ENCODE assay signal across 9 cellular contexts in the genomic region with DNA sequence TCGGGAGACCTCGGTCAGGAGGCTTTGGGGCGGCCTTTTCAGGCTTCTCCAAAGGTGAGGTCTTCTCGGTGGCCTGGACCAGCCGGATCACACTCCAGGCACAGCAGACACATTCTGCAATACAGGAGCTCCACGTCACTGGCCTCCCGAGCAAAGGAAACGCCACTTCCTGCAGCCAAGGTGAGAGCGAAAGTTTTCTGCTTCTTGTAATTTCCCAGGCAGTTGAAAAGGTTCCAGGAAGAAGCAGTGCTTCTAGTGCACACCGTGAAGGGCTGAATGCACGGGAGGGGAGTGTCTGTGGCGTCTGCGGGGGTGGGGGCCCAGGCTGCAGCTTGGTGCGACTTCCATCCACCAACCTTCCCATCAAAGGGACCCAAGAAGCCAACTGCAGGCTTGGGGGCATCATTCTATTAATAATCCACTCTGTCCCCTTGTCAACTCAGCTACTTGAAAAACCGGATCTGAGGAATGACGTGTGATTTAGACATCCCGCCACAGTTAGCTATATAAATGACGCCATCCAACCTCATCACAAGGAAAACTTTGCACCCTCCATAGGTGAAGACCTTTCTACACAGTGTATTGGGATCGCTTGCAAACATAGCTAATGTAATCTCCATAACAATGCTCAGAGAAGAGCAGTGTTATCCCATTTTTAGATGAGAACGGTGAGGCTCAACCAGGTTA.
A peak's percentile ranks its signal among the peaks of the same experiment; 100 is the strongest.
DNase-seq lines count a peak whose midpoint lies in the region; ATAC-seq and FAIRE-seq lines count a peak whose summit lies in the region.
"Had no signal": no experiment of that assay in that cellular context is flagged by ENCODE, and none has a peak within 500 bp of the region (broad histone marks: within the 10 kb centered on the region; RNA-seq: fewer than 3 reads in every experiment).

No MANE protein-coding gene starts in this region.

- peak; percentile 36 for ATAC-seq in GM18502 (IDR thresholded peaks at IDR 0.05; ENCODE audit: poor library complexity, unreplicated experiment)
- ATAC-seq in GM19452 (IDR thresholded peaks at IDR 0.05; ENCODE audit: unreplicated experiment): no peak

- DNase-seq in activated CD4-positive, alpha-beta T cell treated with anti-CD3 and anti-CD28 coated beads, Interleukin-2, amount 50 U/mL, for 1 hour: peak; percentile 39
- DNase-seq in dermis blood vessel endothelial cell: peak; percentile 61
- DNase-seq in stimulated activated CD4-positive, alpha-beta T cell treated with anti-CD3 and anti-CD28 coated beads, Interleukin-4, amount 100 ng/mL, for 4 hours: peak; percentile 53 to 65
- no peak for DNase-seq in mucosa of gallbladder (ENCODE audit: low spot score)
- no peak for DNase-seq in epidermal melanocyte (ENCODE audit: insufficient read length, low spot score)
- no peak for DNase-seq in RCC 7860 (ENCODE audit: low spot score)
- DNase-seq: aorta had no signal

- FAIRE-seq in RCC 7860 (lab: Jason Lieb, UNC): no peak

Comparison
In these comparisons a context has a peak if more than half of its experiments do, and no peak if none do; other contexts are left out.
1. DNase-seq: peak in activated CD4-positive, alpha-beta T cell treated with anti-CD3 and anti-CD28 coated beads, Interleukin-2, amount 50 U/mL, for 1 hour (single experiment), dermis blood vessel endothelial cell (single experiment) and stimulated activated CD4-positive, alpha-beta T cell treated with anti-CD3 and anti-CD28 coated beads, Interleukin-4, amount 100 ng/mL, for 4 hours (2 of 2); none in mucosa of gallbladder (single experiment), epidermal melanocyte (single experiment) and RCC 7860 (single experiment).